In genomic region chr6:30557683-30557981, GRCh38 we compare ENCODE assay signal across 8 cellular contexts. TPM values are rescaled to one million over a fixed set of nuclear protein-coding genes. Genes with fewer than 3 reads are reported as not detected.
A peak's percentile ranks its signal among the peaks of the same experiment; 100 is the strongest.
DNase-seq lines count a peak whose midpoint lies in the region; ATAC-seq and TF ChIP-seq lines count a peak whose summit lies in the region.

No MANE protein-coding gene starts in this region.

- H3K27me3 Mint-ChIP-seq in endothelial cell (ENCODE audit: unreplicated experiment): peaks cover 11% of the 10 kb centered on the region

- DNase-seq in activated CD4-positive, alpha-beta T cell treated with anti-CD3 and anti-CD28 coated beads for 4 hours: peak; percentile 75 to 78
- no peak for DNase-seq in activated CD4-positive, alpha-beta T cell treated with anti-CD3 and anti-CD28 coated beads, Interleukin-2, amount 50 U/mL, for 4 hours
- peak; percentile 58 for DNase-seq in SKM-1 treated with dmso at 0.1 percent for 144 hours (lab: John Stamatoyannopoulos, UW; ENCODE audit: unreplicated experiment)
- no peak for DNase-seq in endothelial cell (ENCODE audit: low spot score)
- no peak for DNase-seq in ovary
- no peak for DNase-seq in SW480 (ENCODE audit: low spot score)

- H3K4me1 ChIP-seq in ovary (ENCODE audit: insufficient read depth): peaks cover 7% of the 10 kb centered on the region

- TF ChIP-seq POLR2A in ovary (IDR thresholded peaks at IDR 0.05): no peak

- no peak for TF ChIP-seq EP300 in ovary (IDR thresholded peaks at IDR 0.05)

- H3K4me1 Mint-ChIP-seq in endothelial cell (ENCODE audit: unreplicated experiment): peaks cover 29% of the 10 kb centered on the region

- WGBS in ovary, 3 donors: 2 to 3% (median 2%) methylated on average over 6 of the region's 6 CpGs

- H3K9me3 ChIP-seq in ovary: no peaks in the 10 kb centered on the region

- peaks cover 35% of the 10 kb centered on the region for H3K36me3 Mint-ChIP-seq in endothelial cell (ENCODE audit: low read depth, unreplicated experiment)

- no peak for TF ChIP-seq CTCF in endothelial cell (IDR thresholded peaks at IDR 0.05; ENCODE audit: unreplicated experiment)
- no peak for TF ChIP-seq CTCF in ovary (IDR thresholded peaks at IDR 0.05)

- no peaks in the 10 kb centered on the region for H3K36me3 ChIP-seq in ovary

- H3K4me3 Mint-ChIP-seq in endothelial cell (ENCODE audit: unreplicated experiment): peak overlapping the region; percentile 99

- no peaks in the 10 kb centered on the region for H3K9me3 Mint-ChIP-seq in endothelial cell (ENCODE audit: unreplicated experiment)

- H3K4me3 ChIP-seq in ovary: peak overlapping the region; percentile 66

- no peaks in the 10 kb centered on the region for H3K27me3 ChIP-seq in ovary

- no peak for ATAC-seq in HG03045 (IDR thresholded peaks at IDR 0.05; ENCODE audit: unreplicated experiment)
- ATAC-seq in GM21528 (IDR thresholded peaks at IDR 0.05; ENCODE audit: low FRiP score, unreplicated experiment): no peak

- H3K27ac Mint-ChIP-seq in endothelial cell (ENCODE audit: unreplicated experiment): peak overlapping the region; percentile 100

- intact Hi-C loops in ovary (cut with DNase I): no loop called here

- peak overlapping the region; percentile 93 to 98 for H3K27ac ChIP-seq in ovary

RNA-seq across cellular contexts. Expression of gene PRR3, which starts 0.5 kb away (rescaled TPM):
- total RNA-seq in endothelial cell (ENCODE audit: unreplicated experiment): 12.6 TPM
- 10 to 100 TPM in 6 of 7 donors, 1 to 10 TPM in 1; 8.6 to 35.0 (median 20.9) TPM for total RNA-seq in ovary
- polyA plus RNA-seq in ovary: 10 to 100 TPM; 19.0 to 29.6 TPM

RNA-seq across cellular contexts. Expression of gene GNL1, which starts 1.3 kb away (rescaled TPM):
- total RNA-seq in endothelial cell (ENCODE audit: unreplicated experiment): 109 TPM
- total RNA-seq in ovary: 100 to 1,000 TPM in 4 of 7 donors, 10 to 100 TPM in 3; 42.4 to 128 (median 103) TPM
- polyA plus RNA-seq in ovary: 10 to 100 TPM; 77.8 to 80.4 TPM

RNA-seq across cellular contexts. Expression of gene ABCF1, which starts 13.6 kb away (rescaled TPM):
- total RNA-seq in endothelial cell (ENCODE audit: unreplicated experiment) (57.2 TPM), ovary (10 to 100 TPM; 16.3 to 50.5 (median 36.0) TPM)
- polyA plus RNA-seq in ovary: 10 to 100 TPM; 18.8 to 60.6 TPM

RNA-seq across cellular contexts. Expression of gene PPP1R10, which starts 59.4 kb away (rescaled TPM):
- 75.8 TPM for total RNA-seq in endothelial cell (ENCODE audit: unreplicated experiment)
- total RNA-seq in ovary: 100 to 1,000 TPM in 1 of 7 donors, 10 to 100 TPM in 6; 44.7 to 106 (median 76.0) TPM
- 10 to 100 TPM; 34.7 to 88.3 TPM for polyA plus RNA-seq in ovary

Comparison
In these comparisons a context has a peak if more than half of its experiments do, and no peak if none do; other contexts are left out.
1. DNase-seq: peak in activated CD4-positive, alpha-beta T cell treated with anti-CD3 and anti-CD28 coated beads for 4 hours (2 of 2) and SKM-1 treated with dmso at 0.1 percent for 144 hours (single experiment); none in activated CD4-positive, alpha-beta T cell treated with anti-CD3 and anti-CD28 coated beads, Interleukin-2, amount 50 U/mL, for 4 hours (0 of 2), endothelial cell (single experiment), ovary (0 of 5) and SW480 (single experiment).